Comparison of ENCODE assay signal across 24 cellular contexts in the genomic region with DNA sequence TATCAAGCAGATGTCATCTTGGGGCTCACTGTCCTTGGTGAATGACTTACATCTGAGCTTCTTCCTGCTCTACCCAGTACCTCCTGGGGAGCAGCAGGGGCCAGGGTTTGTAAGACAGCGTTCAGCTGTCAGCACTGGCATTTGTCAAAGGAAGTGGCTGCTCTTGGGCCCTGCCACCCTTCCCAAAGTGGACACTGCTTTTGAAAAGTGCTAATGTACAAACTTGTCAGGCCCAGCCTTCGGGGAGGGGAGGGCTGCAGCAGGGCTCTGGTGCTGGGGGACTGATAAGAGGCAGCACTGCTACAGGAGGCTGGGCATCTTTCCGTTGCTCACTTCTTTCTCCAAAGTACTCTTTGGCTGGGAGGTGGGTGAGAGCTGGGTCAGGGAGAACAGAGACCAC.
"Had no signal": no experiment of that assay in that cellular context is flagged by ENCODE, and none has a peak within 500 bp of the region (broad histone marks: within the 10 kb centered on the region; RNA-seq: fewer than 3 reads in every experiment).

No MANE protein-coding gene starts in this region.

- H3K4me3 ChIP-seq: esophagus squamous epithelium, lung, ovary, psoas muscle, smooth muscle cell, stomach, thyroid gland, vagina had no signal

- H3K4me1 ChIP-seq: esophagus squamous epithelium, psoas muscle, stomach, thyroid gland, vagina had no signal

- ATAC-seq: effector memory CD8-positive, alpha-beta T cell; left colon; natural killer cell; psoas muscle; sciatic nerve had no signal

- H3K9me3 ChIP-seq: ovary, psoas muscle, thyroid gland, vagina had no signal

- H3K36me3 ChIP-seq: esophagus squamous epithelium, ovary, stomach, thyroid gland, vagina had no signal

- H3K27ac ChIP-seq: esophagus squamous epithelium, ovary, psoas muscle, stomach, thyroid gland, vagina had no signal

- DNase-seq: cortex of kidney; effector memory CD8-positive, alpha-beta T cell; erythroblast; esophagus squamous epithelium; foreskin melanocyte; glutamatergic neuron; left colon; natural killer cell; occipital lobe; ovary; posterior cingulate gyrus; psoas muscle; stimulated activated CD4-positive, alpha-beta T cell treated with anti-CD3 and anti-CD28 coated beads, Interleukin-12 subunit alpha, Interleukin-12 subunit beta, amount 100 ng/mL, for 4 hours; stimulated activated CD4-positive, alpha-beta T cell treated with anti-CD3 and anti-CD28 coated beads, Interleukin-1b, Interleukin-23, amount 100 ng/mL, for 48 hours; stimulated activated CD4-positive, alpha-beta T cell treated with anti-CD3 and anti-CD28 coated beads, Interleukin-4, amount 100 ng/mL, for 1 hour; stimulated activated CD8-positive, alpha-beta memory T cell treated with anti-CD3 and anti-CD28 coated beads, Interleukin-4, amount 100 ng/mL, for 48 hours; stimulated activated naive CD4-positive, alpha-beta T cell treated with Interleukin-2 at 50 U/mL for 16 hours; stomach; thyroid gland; trophoblast cell had no signal

- H3K27me3 ChIP-seq: ovary, thyroid gland, vagina had no signal
